20 cellular contexts compared by ENCODE assay signal in the genomic region with DNA sequence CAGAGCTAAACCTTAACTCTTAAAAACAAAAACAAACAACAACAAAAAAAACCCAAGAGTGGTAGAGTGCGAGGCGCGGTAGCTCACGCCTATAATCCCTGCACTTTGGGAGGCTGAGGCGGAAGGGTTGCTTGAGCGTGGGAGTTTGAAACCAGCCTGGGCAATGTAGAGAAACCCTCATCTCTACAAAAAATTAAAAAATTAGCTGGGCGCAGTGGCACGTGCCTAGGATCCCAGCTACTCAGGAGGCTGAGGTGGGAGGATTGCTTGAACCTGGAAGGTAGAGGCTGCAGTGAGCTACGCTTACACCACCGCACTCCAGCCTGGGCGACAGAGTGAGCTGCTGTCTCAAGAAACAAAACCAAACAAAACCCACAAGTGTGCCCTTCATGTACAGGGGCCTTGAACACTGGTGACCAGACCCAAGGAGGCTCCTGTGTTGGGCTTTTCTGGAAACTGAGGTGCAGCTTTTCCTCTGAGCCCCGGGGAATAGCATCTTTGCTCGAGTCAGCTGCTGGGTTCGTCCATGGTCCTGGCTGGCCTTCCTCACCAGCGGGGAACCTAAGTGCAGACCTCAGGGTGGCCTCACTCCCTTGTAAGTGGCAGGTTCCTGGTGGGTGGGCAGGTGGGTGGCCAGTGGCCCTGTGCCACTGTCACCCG. TPM values are rescaled to one million over a fixed set of nuclear protein-coding genes. Genes with fewer than 3 reads are reported as not detected.
DNase-seq lines count a peak whose midpoint lies in the region; ATAC-seq and TF ChIP-seq lines count a peak whose summit lies in the region.
"Had no signal": no experiment of that assay in that cellular context is flagged by ENCODE, and none has a peak within 500 bp of the region (broad histone marks: within the 10 kb centered on the region; RNA-seq: fewer than 3 reads in every experiment).

No MANE protein-coding gene starts in this region.

- no peak overlapping the region for H2AK5ac ChIP-seq in mesendoderm (ENCODE audit: low read length)

- no peak overlapping the region for H3K23ac ChIP-seq in mesendoderm (ENCODE audit: low read length)

- H3K27ac ChIP-seq in body of pancreas (no peak overlapping the region), mesendoderm (ENCODE audit: low read depth, low read length) (no peak overlapping the region)
- H3K27ac ChIP-seq: coronary artery, ovary, SJCRH30, tibial artery had no signal

- DNase-seq in stimulated activated naive CD8-positive, alpha-beta T cell treated with anti-CD3 and anti-CD28 coated beads, Interleukin-15, Interleukin-2, amounts not matched to agents 100 U/mL and 50 U/mL, for 24 hours = no peak
- DNase-seq in body of pancreas (peak in 3 of 4 donors; percentile 0 to 9 (median 6)), neural crest cell (ENCODE audit: low read depth, low spot score) (no peak), iPS-NIHi11 (ENCODE audit: low spot score) (no peak), mucosa of descending colon (no peak), mesendoderm (no peak)
- DNase-seq: DMS53; NCI-H69; stimulated activated CD4-positive, alpha-beta T cell treated with anti-CD3 and anti-CD28 coated beads, Interleukin-1b, Interleukin-23, amount 100 ng/mL, for 48 hours; stimulated activated naive CD4-positive, alpha-beta T cell had no signal

- no peaks in the 10 kb centered on the region for H3K4me1 Mint-ChIP-seq in stimulated activated naive CD8-positive, alpha-beta T cell treated with anti-CD3 and anti-CD28 coated beads, Interleukin-15, Interleukin-2, amounts not matched to agents 100 ng/mL and 50 ng/mL, for 24 hours (ENCODE audit: low read depth)
- no peaks in the 10 kb centered on the region for H3K4me1 Mint-ChIP-seq in neural crest cell
- H3K4me1 Mint-ChIP-seq: activated naive CD4-positive, alpha-beta T cell treated with anti-CD3 and anti-CD28 coated beads, Interleukin-2, amount 50 U/mL, for 24 hours; brain; CD8-positive, alpha-beta memory T cell had no signal

- ATAC-seq in stimulated activated naive CD8-positive, alpha-beta T cell treated with anti-CD3 and anti-CD28 coated beads, Interleukin-15, Interleukin-2, amounts not matched to agents 100 U/mL and 50 U/mL, for 24 hours = no peak
- ATAC-seq in body of pancreas (no peak), mucosa of descending colon (no peak)

- TF ChIP-seq POLR2A in body of pancreas (IDR thresholded peaks at IDR 0.05) = no peak

- peak overlapping the region; percentile 37 for H3K27ac Mint-ChIP-seq in stimulated activated naive CD8-positive, alpha-beta T cell treated with anti-CD3 and anti-CD28 coated beads, Interleukin-15, Interleukin-2, amounts not matched to agents 100 ng/mL and 50 ng/mL, for 24 hours
- peak overlapping the region; percentile 43 for H3K27ac Mint-ChIP-seq in neural crest cell (ENCODE audit: unreplicated experiment)
- H3K27ac Mint-ChIP-seq: brain had no signal

- peaks cover 40% of the 10 kb centered on the region for H3K36me3 Mint-ChIP-seq in stimulated activated naive CD8-positive, alpha-beta T cell treated with anti-CD3 and anti-CD28 coated beads, Interleukin-15, Interleukin-2, amounts not matched to agents 100 ng/mL and 50 ng/mL, for 24 hours (ENCODE audit: low read depth)
- H3K36me3 Mint-ChIP-seq in neural crest cell (ENCODE audit: low read depth) = peaks cover 18% of the 10 kb centered on the region

- peaks cover 0 to 10% of the 10 kb centered on the region in 2 donors for H3K36me3 ChIP-seq in body of pancreas (replicated peaks in 1 of 2; ENCODE audit: insufficient read depth in 1 of 2, low read depth in 2 of 2)
- H3K36me3 ChIP-seq in mucosa of descending colon (ENCODE audit: low read depth) = no peaks in the 10 kb centered on the region
- H3K36me3 ChIP-seq in mesendoderm (ENCODE audit: control insufficient read depth, insufficient read depth, low read length) = peaks cover 12% of the 10 kb centered on the region
- H3K36me3 ChIP-seq: ovary had no signal

- no peak overlapping the region for H2BK120ac ChIP-seq in mesendoderm (ENCODE audit: low read depth, low read length)

- no peak overlapping the region for H4K5ac ChIP-seq in mesendoderm (ENCODE audit: low read length)

- H3K27me3 ChIP-seq in body of pancreas (no peaks in the 10 kb centered on the region), mesendoderm (ENCODE audit: insufficient read depth, low read length, poor library complexity) (no peaks in the 10 kb centered on the region)
- H3K27me3 ChIP-seq: ovary, SJCRH30, tibial artery had no signal

- H3K4me3 ChIP-seq in body of pancreas = no peak overlapping the region
- H3K4me3 ChIP-seq in mucosa of descending colon = no peak overlapping the region
- H3K4me3 ChIP-seq in mesendoderm (ENCODE audit: low read length) = no peak overlapping the region
- H3K4me3 ChIP-seq: coronary artery, lung, ovary, SJCRH30, tibial artery had no signal

- no peak overlapping the region for H4K8ac ChIP-seq in mesendoderm (ENCODE audit: low read depth, low read length)

- no peak overlapping the region for H3K4ac ChIP-seq in mesendoderm (ENCODE audit: low read depth, low read length)

- H3K9me3 Mint-ChIP-seq in stimulated activated naive CD8-positive, alpha-beta T cell treated with anti-CD3 and anti-CD28 coated beads, Interleukin-15, Interleukin-2, amounts not matched to agents 100 ng/mL and 50 ng/mL, for 24 hours = no peaks in the 10 kb centered on the region
- H3K9me3 Mint-ChIP-seq in neural crest cell = no peaks in the 10 kb centered on the region
- H3K9me3 Mint-ChIP-seq: activated naive CD4-positive, alpha-beta T cell treated with anti-CD3 and anti-CD28 coated beads, Interleukin-2, amount 50 U/mL, for 24 hours; brain; CD8-positive, alpha-beta memory T cell; IgD-negative memory B cell had no signal

- H3K27me3 Mint-ChIP-seq in stimulated activated naive CD8-positive, alpha-beta T cell treated with anti-CD3 and anti-CD28 coated beads, Interleukin-15, Interleukin-2, amounts not matched to agents 100 ng/mL and 50 ng/mL, for 24 hours = no peaks in the 10 kb centered on the region
- H3K27me3 Mint-ChIP-seq in neural crest cell (ENCODE audit: low read depth) = no peaks in the 10 kb centered on the region
- H3K27me3 Mint-ChIP-seq: activated naive CD4-positive, alpha-beta T cell treated with anti-CD3 and anti-CD28 coated beads, Interleukin-2, amount 50 U/mL, for 24 hours; CD8-positive, alpha-beta memory T cell; IgD-negative memory B cell had no signal

- H3K4me1 ChIP-seq in body of pancreas = no peaks in the 10 kb centered on the region
- H3K4me1 ChIP-seq in mucosa of descending colon (ENCODE audit: low read depth) = no peaks in the 10 kb centered on the region
- H3K4me1 ChIP-seq in mesendoderm (ENCODE audit: control insufficient read depth, low read depth, low read length) = no peaks in the 10 kb centered on the region
- H3K4me1 ChIP-seq: SJCRH30 had no signal

- H3K56ac ChIP-seq in mesendoderm (ENCODE audit: low read length) = no peak overlapping the region

- intact Hi-C loops in body of pancreas (cut with DNase I) = no loop called here
- intact Hi-C loops in mucosa of descending colon (cut with DNase I, micrococcal nuclease) = no loop called here

- TF ChIP-seq CTCF in body of pancreas (IDR thresholded peaks at IDR 0.05) (no peak), neural crest cell (conservative IDR thresholded peaks at IDR 0.05) (no peak), mucosa of descending colon (IDR thresholded peaks at IDR 0.05) (no peak)

- H3K4me2 ChIP-seq in mesendoderm (ENCODE audit: low read length) = no peak overlapping the region

- no peak overlapping the region for H2BK5ac ChIP-seq in mesendoderm (ENCODE audit: low read length)

- no peak overlapping the region for H3K18ac ChIP-seq in mesendoderm (ENCODE audit: low read length)

- WGBS in body of pancreas, 2 donors = 96 to 99% methylated on average over 11 to 15 of the region's 16 CpGs
- no CpG with 5 or more reads among the region's 16 CpGs for WGBS in mesendoderm (ENCODE audit: extremely low coverage, insufficient coverage, low lambda C conversion rate)

- no peak overlapping the region for H2BK15ac ChIP-seq in mesendoderm (replicated peaks; ENCODE audit: low read depth)

- no peaks in the 10 kb centered on the region for H3K79me1 ChIP-seq in mesendoderm (ENCODE audit: low read length)

- H3K9me3 ChIP-seq in body of pancreas (no peaks in the 10 kb centered on the region), mucosa of descending colon (no peaks in the 10 kb centered on the region)
- H3K9me3 ChIP-seq: ovary, SJCRH30, tibial artery had no signal

- no peaks in the 10 kb centered on the region for H3K79me2 ChIP-seq in mesendoderm (ENCODE audit: control insufficient read depth, insufficient read depth, low read length)

- no peak overlapping the region for H3K9ac ChIP-seq in mesendoderm (ENCODE audit: low read length)

- no peak overlapping the region for H3K4me3 Mint-ChIP-seq in stimulated activated naive CD8-positive, alpha-beta T cell treated with anti-CD3 and anti-CD28 coated beads, Interleukin-15, Interleukin-2, amounts not matched to agents 100 ng/mL and 50 ng/mL, for 24 hours
- no peak overlapping the region for H3K4me3 Mint-ChIP-seq in neural crest cell
- H3K4me3 Mint-ChIP-seq: activated naive CD4-positive, alpha-beta T cell treated with anti-CD3 and anti-CD28 coated beads, Interleukin-2, amount 50 U/mL, for 24 hours; brain; CD8-positive, alpha-beta memory T cell had no signal

RNA-seq across cellular contexts. Expression of a gene that starts 39.9 kb away (rescaled TPM):
- total RNA-seq in body of pancreas (10 to 100 TPM; 34.8 to 42.8 TPM), neural crest cell (71.1 and 77.1 TPM in 2 replicates), mucosa of descending colon (100 to 1,000 TPM; 247 to 252 (median 247) TPM)
- 24.7 TPM for polyA plus RNA-seq in mesendoderm (2013, experiment 1 of 2)
- 24.4 TPM for polyA plus RNA-seq in mesendoderm (2013, experiment 2 of 2)

Comparison
In these comparisons a context has a peak if more than half of its experiments do, and no peak if none do; other contexts are left out.
1. DNase-seq: peak in body of pancreas (3 of 4); none in stimulated activated naive CD8-positive, alpha-beta T cell treated with anti-CD3 and anti-CD28 coated beads, Interleukin-15, Interleukin-2, amounts not matched to agents 100 U/mL and 50 U/mL, for 24 hours (single experiment), neural crest cell (single experiment), iPS-NIHi11 (single experiment), mucosa of descending colon (0 of 3) and mesendoderm (single experiment).